15 cellular contexts compared by ENCODE assay signal in the genomic region with DNA sequence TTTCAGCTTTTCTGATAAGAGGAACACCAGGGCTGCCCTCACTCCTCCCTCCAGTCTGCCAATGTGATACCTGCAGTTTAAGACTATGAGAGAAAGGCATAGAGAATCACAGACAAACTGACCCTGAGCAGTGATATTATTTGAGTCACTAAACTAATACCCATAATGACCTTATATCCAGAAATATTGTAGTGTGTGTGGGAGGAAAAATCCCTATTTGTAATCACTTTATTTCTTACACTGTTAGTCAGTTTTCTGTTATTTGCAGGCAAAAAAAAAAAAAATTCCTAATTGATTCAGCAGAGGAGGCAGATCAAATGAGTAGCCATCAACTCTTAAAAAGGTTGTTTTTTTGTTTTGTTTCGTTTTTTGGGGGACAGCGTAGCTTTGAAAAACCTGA.
DNase-seq lines count a peak whose midpoint lies in the region; ATAC-seq and TF ChIP-seq lines count a peak whose summit lies in the region.
"Had no signal": no experiment of that assay in that cellular context is flagged by ENCODE, and none has a peak within 500 bp of the region (broad histone marks: within the 10 kb centered on the region; RNA-seq: fewer than 3 reads in every experiment).

No MANE protein-coding gene starts in this region.

- no peaks in the 10 kb centered on the region for H3K27me3 Mint-ChIP-seq in activated naive CD4-positive, alpha-beta T cell treated with anti-CD3 and anti-CD28 coated beads, Interleukin-2, amount 10 ng/mL, durations not matched to agents 7 days and 5 days
- H3K27me3 Mint-ChIP-seq in activated CD8-positive, alpha-beta T cell treated with anti-CD3 and anti-CD28 coated beads for 36 hours, result no peaks in the 10 kb centered on the region
- no peaks in the 10 kb centered on the region for H3K27me3 Mint-ChIP-seq in type B pancreatic cell

- H3K9me3 Mint-ChIP-seq in activated naive CD4-positive, alpha-beta T cell treated with anti-CD3 and anti-CD28 coated beads, Interleukin-2, amount 10 ng/mL, durations not matched to agents 7 days and 5 days, result no peaks in the 10 kb centered on the region
- H3K9me3 Mint-ChIP-seq in activated naive CD4-positive, alpha-beta T cell treated with anti-CD3 and anti-CD28 coated beads, Interleukin-2, amount 50 U/mL, for 72 hours, result peaks cover 0 to 6% of the 10 kb centered on the region in 2 donors
- H3K9me3 Mint-ChIP-seq in activated CD8-positive, alpha-beta T cell treated with anti-CD3 and anti-CD28 coated beads for 36 hours, result no peaks in the 10 kb centered on the region
- H3K9me3 Mint-ChIP-seq in type B pancreatic cell, result peaks cover 6% of the 10 kb centered on the region
- H3K9me3 Mint-ChIP-seq: neural progenitor cell had no signal

- H3K4me1 ChIP-seq in mucosa of rectum (ENCODE audit: control insufficient read depth in 2 of 2, insufficient read depth in 2 of 2, low read length in 2 of 2), result peaks cover 23 to 26% of the 10 kb centered on the region in 2 donors
- H3K4me1 ChIP-seq: neural progenitor cell had no signal

- peak overlapping the region; percentile 96 for H3K27ac Mint-ChIP-seq in activated naive CD4-positive, alpha-beta T cell treated with anti-CD3 and anti-CD28 coated beads, Interleukin-2, amount 10 ng/mL, durations not matched to agents 7 days and 5 days
- H3K27ac Mint-ChIP-seq in activated naive CD4-positive, alpha-beta T cell treated with anti-CD3 and anti-CD28 coated beads, Interleukin-2, amount 50 U/mL, for 72 hours, result peak overlapping the region in 1 of 2 donors; percentile 82
- peak overlapping the region; percentile 86 for H3K27ac Mint-ChIP-seq in activated CD8-positive, alpha-beta T cell treated with anti-CD3 and anti-CD28 coated beads for 36 hours
- H3K27ac Mint-ChIP-seq in type B pancreatic cell, result peak overlapping the region; percentile 88
- H3K27ac Mint-ChIP-seq: neural progenitor cell had no signal

- POLR2A ChIA-PET in activated CD8-positive, alpha-beta T cell treated with anti-CD3 and anti-CD28 coated beads for 36 hours (lab: Charles Lee), result interaction anchor here (0.7 kb wide), 1 partner anchor 87 kb away, joined by 3 read pairs; no protein-coding TSS in a partner anchor

- no peak for ATAC-seq in activated naive CD4-positive, alpha-beta T cell treated with anti-CD3 and anti-CD28 coated beads, Interleukin-2, amount 50 U/mL, for 72 hours
- no peak for ATAC-seq in activated CD8-positive, alpha-beta T cell treated with anti-CD3 and anti-CD28 coated beads for 36 hours
- ATAC-seq in GM19463 (IDR thresholded peaks at IDR 0.05; ENCODE audit: unreplicated experiment), result no peak
- no peak for ATAC-seq in HG02642 (IDR thresholded peaks at IDR 0.05; ENCODE audit: poor library complexity, unreplicated experiment)
- ATAC-seq: left ventricle myocardium superior had no signal

- no peak for DNase-seq in activated naive CD4-positive, alpha-beta T cell treated with anti-CD3 and anti-CD28 coated beads, Interleukin-2, amount 10 ng/mL, durations not matched to agents 7 days and 5 days
- DNase-seq in activated naive CD4-positive, alpha-beta T cell treated with anti-CD3 and anti-CD28 coated beads, Interleukin-2, amount 50 U/mL, for 72 hours (ENCODE audit: low spot score in 2 of 2), result no peak
- no peak for DNase-seq in activated CD8-positive, alpha-beta T cell treated with anti-CD3 and anti-CD28 coated beads for 36 hours
- DNase-seq in type B pancreatic cell (ENCODE audit: extremely low spot score, unreplicated experiment), result no peak
- no peak for DNase-seq in NCI-H748 (lab: John Stamatoyannopoulos, UW; ENCODE audit: unreplicated experiment)
- DNase-seq: activated CD8-positive, alpha-beta memory T cell treated with anti-CD3 and anti-CD28 coated beads, Interleukin-2, amount 50 U/mL, for 48 hours; aorta; left ventricle myocardium superior; MM.1S; NCI-H2081 treated with DMSO at 0.1 percent for 48 hours; SHP77 treated with DMSO at 0.1 percent for 48 hours had no signal

- intact Hi-C loops in activated CD8-positive, alpha-beta T cell treated with anti-CD3 and anti-CD28 coated beads for 36 hours (cut with micrococcal nuclease), result no loop called here

- TF ChIP-seq CTCF in activated CD8-positive, alpha-beta T cell treated with anti-CD3 and anti-CD28 coated beads for 36 hours (IDR thresholded peaks at IDR 0.05), result no peak
- TF ChIP-seq CTCF in type B pancreatic cell (conservative IDR thresholded peaks at IDR 0.05), result no peak

- no peaks in the 10 kb centered on the region for H3K27me3 ChIP-seq in mucosa of rectum (ENCODE audit: control insufficient read depth in 2 of 2, insufficient read depth in 2 of 2, low read length in 2 of 2)
- H3K27me3 ChIP-seq: neural progenitor cell had no signal

- CTCF ChIA-PET in activated naive CD4-positive, alpha-beta T cell treated with anti-CD3 and anti-CD28 coated beads, Interleukin-2, amount 10 ng/mL, durations not matched to agents 7 days and 5 days (lab: Charles Lee), result no interaction called here
- CTCF ChIA-PET in activated CD8-positive, alpha-beta T cell treated with anti-CD3 and anti-CD28 coated beads for 36 hours (lab: Charles Lee), result interaction anchor here (0.6 kb wide), 1 partner anchor 52 kb away, joined by 4 read pairs; no protein-coding TSS in a partner anchor

- H3K36me3 ChIP-seq in mucosa of rectum (ENCODE audit: control insufficient read depth in 2 of 2, insufficient read depth in 2 of 2, low read length in 2 of 2), result no peaks in the 10 kb centered on the region
- H3K36me3 ChIP-seq: neural progenitor cell had no signal

- no peak overlapping the region for H3K4me3 ChIP-seq in mucosa of rectum (ENCODE audit: low read length in 2 of 2)
- H3K4me3 ChIP-seq: neural progenitor cell had no signal

- H3K9ac ChIP-seq in mucosa of rectum (ENCODE audit: low read depth in 1 of 2, low read length in 2 of 2), result no peak overlapping the region
- H3K9ac ChIP-seq: neural progenitor cell had no signal

- H3K36me3 Mint-ChIP-seq in activated naive CD4-positive, alpha-beta T cell treated with anti-CD3 and anti-CD28 coated beads, Interleukin-2, amount 10 ng/mL, durations not matched to agents 7 days and 5 days, result peaks cover 58% of the 10 kb centered on the region
- H3K36me3 Mint-ChIP-seq in activated naive CD4-positive, alpha-beta T cell treated with anti-CD3 and anti-CD28 coated beads, Interleukin-2, amount 50 U/mL, for 72 hours, result peaks cover 22 to 25% of the 10 kb centered on the region in 2 donors
- H3K36me3 Mint-ChIP-seq in activated CD8-positive, alpha-beta T cell treated with anti-CD3 and anti-CD28 coated beads for 36 hours (ENCODE audit: low read depth), result peaks cover 19% of the 10 kb centered on the region
- H3K36me3 Mint-ChIP-seq in type B pancreatic cell, result peaks cover 14% of the 10 kb centered on the region

- peak overlapping the region; percentile 39 to 56 for H3K27ac ChIP-seq in mucosa of rectum (ENCODE audit: low read depth in 2 of 2, low read length in 2 of 2)
- H3K27ac ChIP-seq: neural progenitor cell had no signal

- no peak overlapping the region for H3K4me3 Mint-ChIP-seq in activated naive CD4-positive, alpha-beta T cell treated with anti-CD3 and anti-CD28 coated beads, Interleukin-2, amount 10 ng/mL, durations not matched to agents 7 days and 5 days
- no peak overlapping the region for H3K4me3 Mint-ChIP-seq in activated CD8-positive, alpha-beta T cell treated with anti-CD3 and anti-CD28 coated beads for 36 hours
- H3K4me3 Mint-ChIP-seq in type B pancreatic cell, result peak overlapping the region; percentile 53
- H3K4me3 Mint-ChIP-seq: neural progenitor cell had no signal

- H3K4me1 Mint-ChIP-seq in activated naive CD4-positive, alpha-beta T cell treated with anti-CD3 and anti-CD28 coated beads, Interleukin-2, amount 10 ng/mL, durations not matched to agents 7 days and 5 days, result peaks cover 91% of the 10 kb centered on the region
- H3K4me1 Mint-ChIP-seq in activated CD8-positive, alpha-beta T cell treated with anti-CD3 and anti-CD28 coated beads for 36 hours (ENCODE audit: low read depth), result peaks cover 91% of the 10 kb centered on the region
- H3K4me1 Mint-ChIP-seq in type B pancreatic cell (ENCODE audit: unreplicated experiment), result peaks cover 58% of the 10 kb centered on the region

- H3K9me3 ChIP-seq in mucosa of rectum (ENCODE audit: control insufficient read depth in 2 of 2, low read length in 2 of 2), result no peaks in the 10 kb centered on the region
